9 cellular contexts compared by ENCODE assay signal in genomic region chr14:51862839-51863235, GRCh38. TPM values are rescaled to one million over a fixed set of nuclear protein-coding genes. Genes with fewer than 3 reads are reported as not detected.
DNase-seq lines count a peak whose midpoint lies in the region; ATAC-seq and TF ChIP-seq lines count a peak whose summit lies in the region.
"Had no signal": no experiment of that assay in that cellular context is flagged by ENCODE, and none has a peak within 500 bp of the region (broad histone marks: within the 10 kb centered on the region; RNA-seq: fewer than 3 reads in every experiment).

No MANE protein-coding gene starts in this region.

- ATAC-seq in activated naive CD8-positive, alpha-beta T cell treated with anti-CD3 and anti-CD28 coated beads, Interleukin-2, amount 10 ng/mL, durations not matched to agents 7 days and 5 days (ENCODE audit: low read depth) = no peak
- ATAC-seq in naive thymus-derived CD4-positive, alpha-beta T cell = no peak

- POLR2A ChIA-PET in activated naive CD8-positive, alpha-beta T cell treated with anti-CD3 and anti-CD28 coated beads, Interleukin-2, amount 10 ng/mL, durations not matched to agents 7 days and 5 days (lab: Charles Lee) = interaction anchor here (0.7 to 11.7 kb wide), 6 partner anchors 9 to 452 kb away, joined by 4 to 257 read pairs (median 26); partner anchors contain the start of gene PTGER2
- POLR2A ChIA-PET in naive thymus-derived CD4-positive, alpha-beta T cell (lab: Charles Lee) = interaction anchor here (0.8 to 2.6 kb wide), 3 partner anchors 21 to 38 kb away, joined by 3 to 22 read pairs (median 5); no protein-coding TSS in a partner anchor

- H3K4me1 ChIP-seq in BE2C = peaks cover 18% of the 10 kb centered on the region
- peaks cover 50 to 60% of the 10 kb centered on the region in 2 donors for H3K4me1 ChIP-seq in naive thymus-derived CD4-positive, alpha-beta T cell (ENCODE audit: control insufficient read depth in 2 of 2, insufficient read depth in 2 of 2, low read length in 2 of 2)

- peak overlapping the region; percentile 88 for H3K27ac Mint-ChIP-seq in activated naive CD8-positive, alpha-beta T cell treated with anti-CD3 and anti-CD28 coated beads, Interleukin-2, amount 10 ng/mL, durations not matched to agents 7 days and 5 days
- peak overlapping the region; percentile 88 to 99 (median 96) for H3K27ac Mint-ChIP-seq in naive thymus-derived CD4-positive, alpha-beta T cell

- H3K4me3 Mint-ChIP-seq in activated naive CD8-positive, alpha-beta T cell treated with anti-CD3 and anti-CD28 coated beads, Interleukin-2, amount 10 ng/mL, durations not matched to agents 7 days and 5 days = peak overlapping the region; percentile 97
- peak overlapping the region; percentile 89 to 99 (median 96) for H3K4me3 Mint-ChIP-seq in naive thymus-derived CD4-positive, alpha-beta T cell

- CTCF ChIA-PET in naive thymus-derived CD4-positive, alpha-beta T cell (lab: Charles Lee) = interaction anchor here (1.4 kb wide), 1 partner anchor 17 kb away, joined by 4 read pairs; no protein-coding TSS in a partner anchor

- H3K36me3 ChIP-seq in BE2C = no peaks in the 10 kb centered on the region
- no peaks in the 10 kb centered on the region for H3K36me3 ChIP-seq in naive thymus-derived CD4-positive, alpha-beta T cell (ENCODE audit: control insufficient read depth in 2 of 3, insufficient read depth in 3 of 3, low read length in 3 of 3)

- peak overlapping the region; percentile 72 for H3K4me3 ChIP-seq in BE2C (ENCODE audit: low read depth, low read length)
- H3K4me3 ChIP-seq in GM12865 (ENCODE audit: low read depth, low read length) = peak overlapping the region; percentile 86
- H3K4me3 ChIP-seq in naive thymus-derived CD4-positive, alpha-beta T cell (ENCODE audit: low read length) = peak overlapping the region; percentile 65

- H3K9me3 ChIP-seq in BE2C = no peaks in the 10 kb centered on the region
- H3K9me3 ChIP-seq in naive thymus-derived CD4-positive, alpha-beta T cell (ENCODE audit: control insufficient read depth in 2 of 3, low read length in 3 of 3) = no peaks in the 10 kb centered on the region

- intact Hi-C loops in naive thymus-derived CD4-positive, alpha-beta T cell (cut with micrococcal nuclease) = loop anchor here (1.0 to 10.0 kb wide), 8 partner anchors 21 to 1891 kb away; partner anchors contain the start of genes PTGER2 (in 2 of the 2), GPR137C (in 1 of the 2), TMX1 (in 1 of the 2) and TXNDC16 (in 1 of the 2)

- peaks cover 21% of the 10 kb centered on the region for H3K36me3 Mint-ChIP-seq in activated naive CD8-positive, alpha-beta T cell treated with anti-CD3 and anti-CD28 coated beads, Interleukin-2, amount 10 ng/mL, durations not matched to agents 7 days and 5 days
- peaks cover 0 to 23% (median 0%) of the 10 kb centered on the region in 5 donors for H3K36me3 Mint-ChIP-seq in naive thymus-derived CD4-positive, alpha-beta T cell

- no peaks in the 10 kb centered on the region for H3K27me3 Mint-ChIP-seq in activated naive CD8-positive, alpha-beta T cell treated with anti-CD3 and anti-CD28 coated beads, Interleukin-2, amount 10 ng/mL, durations not matched to agents 7 days and 5 days
- no peaks in the 10 kb centered on the region for H3K27me3 Mint-ChIP-seq in naive thymus-derived CD4-positive, alpha-beta T cell

- no peaks in the 10 kb centered on the region for H3K27me3 ChIP-seq in BE2C
- no peaks in the 10 kb centered on the region for H3K27me3 ChIP-seq in naive thymus-derived CD4-positive, alpha-beta T cell (ENCODE audit: control insufficient read depth in 2 of 2, insufficient read depth in 2 of 2, low read length in 2 of 2)

- H3K27ac ChIP-seq in naive thymus-derived CD4-positive, alpha-beta T cell (ENCODE audit: low read depth, low read length) = peak overlapping the region; percentile 90
- H3K27ac ChIP-seq: RWPE1 had no signal

- no peak for TF ChIP-seq CTCF in BE2C (IDR thresholded peaks at IDR 0.05; ENCODE audit: low read depth, low read length)
- TF ChIP-seq CTCF in GM12865 (IDR thresholded peaks at IDR 0.05; ENCODE audit: insufficient read depth, low read depth, low read length, missing control alignments) = no peak
- TF ChIP-seq CTCF in GM20000 (IDR thresholded peaks at IDR 0.05; ENCODE audit: extremely low read depth, missing control alignments) = no peak

- DNase-seq in BE2C = no peak
- no peak for DNase-seq in GM12865 (ENCODE audit: low read depth)
- DNase-seq in activated naive CD8-positive, alpha-beta T cell treated with anti-CD3 and anti-CD28 coated beads, Interleukin-2, amount 10 ng/mL, durations not matched to agents 7 days and 5 days = no peak
- no peak for DNase-seq in naive thymus-derived CD4-positive, alpha-beta T cell
- no peak for DNase-seq in GM20000 (ENCODE audit: low spot score)
- no peak for DNase-seq in nucleus accumbens (lab: John Stamatoyannopoulos, UW)
- DNase-seq in T1000 (lab: John Stamatoyannopoulos, UW) = no peak
- DNase-seq in amygdala (lab: John Stamatoyannopoulos, UW) = no peak

- no peaks in the 10 kb centered on the region for H3K9me3 Mint-ChIP-seq in activated naive CD8-positive, alpha-beta T cell treated with anti-CD3 and anti-CD28 coated beads, Interleukin-2, amount 10 ng/mL, durations not matched to agents 7 days and 5 days
- no peaks in the 10 kb centered on the region for H3K9me3 Mint-ChIP-seq in naive thymus-derived CD4-positive, alpha-beta T cell

- peaks cover 37% of the 10 kb centered on the region for H3K4me1 Mint-ChIP-seq in activated naive CD8-positive, alpha-beta T cell treated with anti-CD3 and anti-CD28 coated beads, Interleukin-2, amount 10 ng/mL, durations not matched to agents 7 days and 5 days
- H3K4me1 Mint-ChIP-seq in naive thymus-derived CD4-positive, alpha-beta T cell = peaks cover 30 to 56% (median 49%) of the 10 kb centered on the region in 7 donors

RNA-seq across cellular contexts. Expression of gene GNG2, which starts 2.4 kb away (rescaled TPM):
- 50.1 TPM for polyA plus RNA-seq in BE2C (2012; ENCODE audit: insufficient read depth, insufficient read length, low read depth)
- total RNA-seq in activated naive CD8-positive, alpha-beta T cell treated with anti-CD3 and anti-CD28 coated beads, Interleukin-2, amount 10 ng/mL, durations not matched to agents 7 days and 5 days = 100 to 1,000 TPM; 247 to 253 TPM
- total RNA-seq in naive thymus-derived CD4-positive, alpha-beta T cell = 100 to 1,000 TPM in 3 of 5 experiments, 10 to 100 TPM in 2; 62.1 to 199 (median 106) TPM
- 100 to 1,000 TPM; 117 to 135 TPM for polyA plus RNA-seq in naive thymus-derived CD4-positive, alpha-beta T cell
